In the genomic region with DNA sequence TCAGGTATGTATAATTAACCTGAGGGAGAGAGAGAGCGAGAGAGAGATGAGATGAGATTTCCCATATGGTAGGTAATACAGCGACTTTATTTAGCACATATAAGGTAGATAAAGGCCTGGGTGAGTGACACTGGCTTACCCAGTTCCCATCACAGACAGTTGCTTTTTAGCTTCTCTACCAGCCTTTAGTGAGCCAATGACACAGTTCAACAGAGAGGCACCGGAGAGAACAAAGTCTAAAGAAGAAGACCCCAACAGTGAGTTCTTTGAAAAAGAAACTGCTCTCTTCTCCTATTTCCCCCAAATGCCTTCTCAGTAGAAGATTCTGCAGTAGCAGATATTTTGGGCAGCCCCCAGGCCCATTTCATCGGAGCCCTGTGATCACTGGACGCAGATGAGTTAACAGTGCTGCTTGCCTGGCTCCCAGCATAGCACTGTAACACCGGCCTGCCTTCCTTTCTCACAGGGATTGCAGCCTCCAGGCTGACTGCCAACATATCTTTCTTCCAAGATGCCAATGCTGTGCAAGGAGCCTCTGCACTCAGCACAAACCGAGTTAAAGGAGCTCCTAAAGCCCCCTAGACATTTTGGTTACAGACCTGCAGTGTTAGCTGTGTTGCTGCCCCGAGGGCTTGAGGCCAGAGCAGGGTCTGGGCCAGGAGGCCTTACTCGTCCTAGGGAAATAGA, we compare ENCODE assay signal across 15 cellular contexts. TPM values are rescaled to one million over a fixed set of nuclear protein-coding genes. Genes with fewer than 3 reads are reported as not detected.
DNase-seq lines count a peak whose midpoint lies in the region; ATAC-seq, FAIRE-seq and TF ChIP-seq lines count a peak whose summit lies in the region.
"Had no signal": no experiment of that assay in that cellular context is flagged by ENCODE, and none has a peak within 500 bp of the region (broad histone marks: within the 10 kb centered on the region; RNA-seq: fewer than 3 reads in every experiment).

No MANE protein-coding gene starts in this region.

- H3K36me3 Mint-ChIP-seq in stimulated activated naive B cell treated with anti-CD40 and anti-IgM and Interleukin-4, amounts not matched to agents 10 μg/mL and 1 μg/mL and 100 μg/mL, for 72 hours: no peaks in the 10 kb centered on the region

- H3F3A ChIP-seq in GM23248 (ENCODE audit: insufficient read depth): no peaks in the 10 kb centered on the region

- H3K4me1 ChIP-seq in GM23248 (ENCODE audit: insufficient read depth) (peaks cover 5% of the 10 kb centered on the region; the same call in 1 of the 2 replicates), GM12878 (ENCODE audit: control insufficient read depth, insufficient read depth, low read length) (peaks cover 29% of the 10 kb centered on the region), stomach smooth muscle (ENCODE audit: control insufficient read depth, insufficient read depth, low read length) (peaks cover 10% of the 10 kb centered on the region)
- H3K4me1 ChIP-seq: body of pancreas had no signal

- H3K27me3 ChIP-seq in GM23248 (replicated peaks; ENCODE audit: insufficient read depth) (no peaks in the 10 kb centered on the region), GM12878 (replicated peaks in 1 of 2; ENCODE audit: control insufficient read depth in 2 of 2, insufficient read depth in 2 of 2, low read length in 1 of 2) (no peaks in the 10 kb centered on the region), stomach smooth muscle (ENCODE audit: control insufficient read depth in 1 of 2, insufficient read depth in 2 of 2, low read length in 2 of 2) (no peaks in the 10 kb centered on the region)
- H3K27me3 ChIP-seq: body of pancreas, tibial artery had no signal

- H3K9me3 ChIP-seq in GM23248 (ENCODE audit: low read depth) (no peaks in the 10 kb centered on the region), GM12878 (replicated peaks; ENCODE audit: control insufficient read depth, insufficient read depth, low read length) (no peaks in the 10 kb centered on the region), stomach smooth muscle (ENCODE audit: control insufficient read depth in 2 of 2, low read length in 2 of 2) (no peaks in the 10 kb centered on the region)
- H3K9me3 ChIP-seq: body of pancreas, tibial artery had no signal

- ATAC-seq in GM12878 (no peak), GM18870 (IDR thresholded peaks at IDR 0.05; ENCODE audit: unreplicated experiment) (no peak)
- ATAC-seq in stimulated activated naive B cell treated with anti-CD40 and anti-IgM and Interleukin-4, amounts not matched to agents 10 μg/mL and 1 μg/mL and 100 μg/mL, for 72 hours (replicated peaks): no peak
- ATAC-seq: body of pancreas had no signal

- POLR2A ChIA-PET in GM12878 (lab: Charles Lee): interaction anchor here (0.5 to 0.7 kb wide), 2 partner anchors 17 to 57 kb away, joined by 3 read pairs; no protein-coding TSS in a partner anchor

- 65% methylated on average over 9 of the region's 9 CpGs for WGBS in GM23248 (ENCODE audit: low coverage in 1 of 2, low lambda C conversion rate in 2 of 2, missing lambda C conversion rate in 2 of 2), 2 experiments
- WGBS in GM12878 (ENCODE audit: insufficient coverage, insufficient replicate concordance, low lambda C conversion rate, missing lambda C conversion rate): 73% methylated on average over 9 of the region's 9 CpGs

- H3K27ac ChIP-seq in GM23248 (no peak overlapping the region), GM12878 (ENCODE audit: control insufficient read depth, insufficient read depth) (no peak overlapping the region; the same call in 1 of the 2 replicates), stomach smooth muscle (ENCODE audit: low read length) (peak overlapping the region; percentile 11)
- H3K27ac ChIP-seq: body of pancreas, SK-N-MC, tibial artery had no signal

- no peaks in the 10 kb centered on the region for H3K9me3 Mint-ChIP-seq in stimulated activated naive B cell treated with anti-CD40 and anti-IgM and Interleukin-4, amounts not matched to agents 10 μg/mL and 1 μg/mL and 100 μg/mL, for 72 hours
- H3K9me3 Mint-ChIP-seq: IgD-negative memory B cell had no signal

- no peak overlapping the region; the same call in 1 of the 2 replicates for H3K9ac ChIP-seq in GM23248
- no peak overlapping the region for H3K9ac ChIP-seq in GM12878 (ENCODE audit: control insufficient read depth, insufficient read depth, low read length)
- peak overlapping the region in 1 of 2 donors; percentile 29 for H3K9ac ChIP-seq in stomach smooth muscle (ENCODE audit: low read length in 2 of 2)

- DNase-seq in GM23248 (peak; percentile 73), GM12878 (ENCODE audit: low read depth, low spot score) (no peak), left kidney (ENCODE audit: low read depth, low spot score) (peak; percentile 32), NCI-H1436 treated with DMSO at 0.1 percent for 48 hours (lab: John Stamatoyannopoulos, UW) (no peak)
- no peak for DNase-seq in stimulated activated naive B cell treated with anti-CD40 and anti-IgM and Interleukin-4, amounts not matched to agents 10 μg/mL and 1 μg/mL and 100 μg/mL, for 72 hours
- DNase-seq: activated effector memory CD4-positive, alpha-beta T cell treated with Interleukin-2 at 50 U/mL for 16 hours; GOT3; NCI-H1105; tibial artery had no signal

- in situ Hi-C loops in GM23248 (cut with MboI) (no loop called here), GM12878 (cut with MboI) (no loop called here)

- intact Hi-C loops in GM12878 (cut with micrococcal nuclease; ENCODE audit: unreplicated experiment): no loop called here

- no TSS peak for BruUV-seq in GM12878 (replicated peaks; lab: Mats Ljungman, UMichigan)

- no peaks in the 10 kb centered on the region for H3K27me3 Mint-ChIP-seq in stimulated activated naive B cell treated with anti-CD40 and anti-IgM and Interleukin-4, amounts not matched to agents 10 μg/mL and 1 μg/mL and 100 μg/mL, for 72 hours
- H3K27me3 Mint-ChIP-seq: IgD-negative memory B cell had no signal

- no peak for TF ChIP-seq POLR2A in GM12878 (IDR thresholded peaks at IDR 0.05; ENCODE audit: low read depth, low read length)

- SMC1A ChIA-PET in GM12878 (lab: Charles Lee; ENCODE audit: uncharacterized antibody, unreplicated experiment): interaction anchor here (1.3 to 1.7 kb wide), 2 partner anchors 14 to 17 kb away, joined by 3 to 6 read pairs; no protein-coding TSS in a partner anchor

- TF ChIP-seq RAD21 in GM12878 (IDR thresholded peaks at IDR 0.05; ENCODE audit: insufficient read depth, low read depth, low read length): no peak

- H3K4me3 ChIP-seq in GM23248: no peak overlapping the region
- H3K4me3 ChIP-seq in GM12878: no peak overlapping the region
- peak overlapping the region in 1 of 2 donors; percentile 1 for H3K4me3 ChIP-seq in stomach smooth muscle (ENCODE audit: low read length in 2 of 2)
- H3K4me3 ChIP-seq: body of pancreas, SK-N-MC, tibial artery had no signal

- CTCF ChIA-PET in GM12878 (lab: Yijun Ruan, JAX): no interaction called here

- H3K79me2 ChIP-seq in GM23248 (ENCODE audit: insufficient read depth) (no peaks in the 10 kb centered on the region), GM12878 (ENCODE audit: control insufficient read depth, insufficient read depth, low read length) (no peaks in the 10 kb centered on the region; the same call in 1 of the 2 replicates)

- H3K36me3 ChIP-seq in GM23248 (ENCODE audit: low read depth) (no peaks in the 10 kb centered on the region), GM12878 (ENCODE audit: control insufficient read depth in 2 of 2, insufficient read depth in 2 of 2, low read length in 1 of 2) (no peaks in the 10 kb centered on the region), stomach smooth muscle (ENCODE audit: control insufficient read depth in 2 of 2, insufficient read depth in 2 of 2, low read length in 2 of 2) (no peaks in the 10 kb centered on the region)
- H3K36me3 ChIP-seq: tibial artery had no signal

- no peak overlapping the region for H3K4me2 ChIP-seq in GM23248 (ENCODE audit: unreplicated experiment)
- peak overlapping the region; percentile 36 for H3K4me2 ChIP-seq in GM12878 (ENCODE audit: control insufficient read depth, insufficient read depth)

- no peak overlapping the region for H3K4me3 Mint-ChIP-seq in stimulated activated naive B cell treated with anti-CD40 and anti-IgM and Interleukin-4, amounts not matched to agents 10 μg/mL and 1 μg/mL and 100 μg/mL, for 72 hours

- no peak for TF ChIP-seq CTCF in GM12878 (IDR thresholded peaks at IDR 0.05 in 2 of 3, conservative IDR thresholded peaks at IDR 0.05 in 1 of 3; ENCODE audit: control insufficient read depth in 2 of 3, extremely low read depth in 1 of 3, insufficient read depth in 1 of 3, low read depth in 3 of 3, low read length in 3 of 3)

- no peak for TF ChIP-seq EP300 in GM12878 (IDR thresholded peaks at IDR 0.05; ENCODE audit: borderline replicate concordance in 1 of 2, control insufficient read depth in 1 of 2, low read depth in 2 of 2, low read length in 2 of 2)

- H3K27ac Mint-ChIP-seq in stimulated activated naive B cell treated with anti-CD40 and anti-IgM and Interleukin-4, amounts not matched to agents 10 μg/mL and 1 μg/mL and 100 μg/mL, for 72 hours: no peak overlapping the region
- H3K27ac Mint-ChIP-seq: IgD-negative memory B cell, progenitor cell of endocrine pancreas had no signal

- FAIRE-seq in GM12878 (lab: Jason Lieb, UNC): no peak

- H4K20me1 ChIP-seq in GM23248 (ENCODE audit: insufficient read depth) (no peaks in the 10 kb centered on the region), GM12878 (ENCODE audit: control insufficient read depth, insufficient read depth) (no peaks in the 10 kb centered on the region)

- RAD21 ChIA-PET in GM12878 (lab: Charles Lee; ENCODE audit: unreplicated experiment): interaction anchor here (1.1 to 1.5 kb wide), 2 partner anchors 16 to 18 kb away, joined by 3 read pairs; no protein-coding TSS in a partner anchor

- H2AFZ ChIP-seq in GM23248: no peak overlapping the region
- H2AFZ ChIP-seq in GM12878 (ENCODE audit: control insufficient read depth, low read depth, low read length): peak overlapping the region; percentile 29; the same call in 1 of the 2 replicates

- no peaks in the 10 kb centered on the region for H3K9me2 ChIP-seq in GM23248 (ENCODE audit: insufficient read depth)

- peaks cover 22 to 24% of the 10 kb centered on the region in 2 donors for H3K4me1 Mint-ChIP-seq in stimulated activated naive B cell treated with anti-CD40 and anti-IgM and Interleukin-4, amounts not matched to agents 10 μg/mL and 1 μg/mL and 100 μg/mL, for 72 hours

RNA-seq across cellular contexts. Expression of a gene that starts 58.7 kb away (rescaled TPM):
- total RNA-seq in GM23248 (2014; rRNA removed; shearing (Covaris generic)): 19.3 and 21.8 TPM in 2 replicates
- 21.0 and 21.7 TPM in 2 replicates for polyA plus RNA-seq in GM23248 (2016; fragmentation: Nextera tagmentation; extraction: Ambion mirVana)
- 180 and 187 TPM in 2 replicates for total RNA-seq in GM12878 (2013; cell fraction: nucleolus; rRNA removed)
- 70.9 and 82.6 TPM in 2 replicates for total RNA-seq in GM12878 (2014; rRNA removed)
- 82.9 and 83.6 TPM in 2 replicates for total RNA-seq in GM12878 (2014; rRNA removed; fragmentation: Illumina TruSeq; extraction: Trizol)
- total RNA-seq in GM12878 (2021): 80.9 and 91.3 TPM in 2 replicates
- 23.3 TPM for polyA plus RNA-seq in GM12878 (2011; ENCODE audit: low read depth)
- polyA plus RNA-seq in GM12878 (2011; rRNA removed): 85.1 and 110 TPM in 2 replicates
- polyA plus RNA-seq in GM12878 (2011; cell fraction: cytosol; rRNA removed): 35.9 and 42.7 TPM in 2 replicates
- polyA plus RNA-seq in GM12878 (2011; cell fraction: nucleus; rRNA removed): 68.7 and 75.4 TPM in 2 replicates
- polyA plus RNA-seq in GM12878 (2012): 29.2 and 32.3 TPM in 2 replicates
- polyA plus RNA-seq in GM12878 (2014; fragmentation: Illumina TruSeq; extraction: Trizol): 78.5 and 95.8 TPM in 2 replicates
- polyA plus RNA-seq in GM12878 (2014; fragmentation: Nextera tagmentation; extraction: Ambion mirVana): 10 to 100 TPM; 23.1 to 30.8 TPM
- polyA plus RNA-seq in GM12878 (2014; rRNA removed): 49.6 and 54.1 TPM in 2 replicates
- polyA plus RNA-seq in GM12878 (2016; fragmentation: Nextera tagmentation; extraction: Ambion mirVana): 10 to 100 TPM; 76.2 to 87.0 TPM
- polyA minus RNA-seq in GM12878 (2011; rRNA and poly(A)+ RNA removed): 97.9 and 138 TPM in 2 replicates
- 23.4 and 35.6 TPM in 2 replicates for polyA minus RNA-seq in GM12878 (2011; cell fraction: cytosol; rRNA and poly(A)+ RNA removed)
- 58.8 and 107 TPM in 2 replicates for polyA minus RNA-seq in GM12878 (2011; cell fraction: nucleus; rRNA and poly(A)+ RNA removed)

Comparison
In these comparisons a context has a peak if more than half of its experiments do, and no peak if none do; other contexts are left out.
1. DNase-seq: peak in GM23248 (single experiment) and left kidney (single experiment); none in GM12878 (single experiment), NCI-H1436 treated with DMSO at 0.1 percent for 48 hours (single experiment) and stimulated activated naive B cell treated with anti-CD40 and anti-IgM and Interleukin-4, amounts not matched to agents 10 μg/mL and 1 μg/mL and 100 μg/mL, for 72 hours (single experiment).